ENCODE assay signal across 8 cellular contexts in genomic region chr7:55140221-55140980, GRCh38.
DNase-seq lines count a peak whose midpoint lies in the region; ATAC-seq and TF ChIP-seq lines count a peak whose summit lies in the region.

No MANE protein-coding gene starts in this region.

- CTCF ChIA-PET in naive thymus-derived CD4-positive, alpha-beta T cell (lab: Charles Lee): no interaction called here

- peak; percentile 68 for DNase-seq in GM10266 (ENCODE audit: extremely low spot score)
- DNase-seq in Right ventricle myocardium superior: peak; percentile 51
- DNase-seq in naive thymus-derived CD4-positive, alpha-beta T cell: no peak
- DNase-seq in stimulated activated naive CD4-positive, alpha-beta T cell treated with Interleukin-2 at 50 U/mL for 16 hours (lab: John Stamatoyannopoulos, UW): no peak
- no peak for DNase-seq in DMS114 treated with DMSO at 0.1 percent for 48 hours (lab: John Stamatoyannopoulos, UW; ENCODE audit: unreplicated experiment)
- no peak for DNase-seq in nephron progenitor cell

- peaks cover 9 to 20% (median 11%) of the 10 kb centered on the region in 5 donors for H3K27me3 Mint-ChIP-seq in naive thymus-derived CD4-positive, alpha-beta T cell
- H3K27me3 Mint-ChIP-seq in nephron progenitor cell (ENCODE audit: low read depth, poor library complexity): peaks cover 10% of the 10 kb centered on the region

- peaks cover 0 to 6% (median 0%) of the 10 kb centered on the region in 7 donors for H3K4me1 Mint-ChIP-seq in naive thymus-derived CD4-positive, alpha-beta T cell
- peaks cover 22% of the 10 kb centered on the region for H3K4me1 Mint-ChIP-seq in nephron progenitor cell

- H3K36me3 ChIP-seq in naive thymus-derived CD4-positive, alpha-beta T cell (ENCODE audit: control insufficient read depth in 2 of 3, insufficient read depth in 3 of 3, low read length in 3 of 3): no peaks in the 10 kb centered on the region

- POLR2A ChIA-PET in naive thymus-derived CD4-positive, alpha-beta T cell (lab: Charles Lee): no interaction called here

- TF ChIP-seq CTCF in GM10266 (IDR thresholded peaks at IDR 0.05; ENCODE audit: control insufficient read depth, insufficient read depth, low read depth, missing control alignments) (no peak), nephron progenitor cell (IDR thresholded peaks at IDR 0.05) (no peak)

- intact Hi-C loops in Right ventricle myocardium superior (cut with DNase I): no loop called here
- intact Hi-C loops in naive thymus-derived CD4-positive, alpha-beta T cell (cut with micrococcal nuclease): no loop called here

- H3K4me1 ChIP-seq in naive thymus-derived CD4-positive, alpha-beta T cell (ENCODE audit: control insufficient read depth in 2 of 2, insufficient read depth in 2 of 2, low read length in 2 of 2): no peaks in the 10 kb centered on the region

- H3K27me3 ChIP-seq in naive thymus-derived CD4-positive, alpha-beta T cell (ENCODE audit: control insufficient read depth in 2 of 2, insufficient read depth in 2 of 2, low read length in 2 of 2): no peaks in the 10 kb centered on the region

- no peak overlapping the region for H3K27ac Mint-ChIP-seq in naive thymus-derived CD4-positive, alpha-beta T cell
- no peak overlapping the region for H3K27ac Mint-ChIP-seq in nephron progenitor cell

- H3K4me3 Mint-ChIP-seq in naive thymus-derived CD4-positive, alpha-beta T cell: no peak overlapping the region
- no peak overlapping the region for H3K4me3 Mint-ChIP-seq in nephron progenitor cell

- peaks cover 0 to 22% (median 9%) of the 10 kb centered on the region in 11 donors for H3K9me3 Mint-ChIP-seq in naive thymus-derived CD4-positive, alpha-beta T cell
- H3K9me3 Mint-ChIP-seq in nephron progenitor cell: peaks cover 3% of the 10 kb centered on the region

- H3K36me3 Mint-ChIP-seq in naive thymus-derived CD4-positive, alpha-beta T cell: no peaks in the 10 kb centered on the region
- no peaks in the 10 kb centered on the region for H3K36me3 Mint-ChIP-seq in nephron progenitor cell (ENCODE audit: low read depth)

- no peak overlapping the region for H3K4me3 ChIP-seq in naive thymus-derived CD4-positive, alpha-beta T cell (ENCODE audit: low read length)

- peaks cover 0 to 4% (median 0%) of the 10 kb centered on the region in 3 experiments for H3K9me3 ChIP-seq in naive thymus-derived CD4-positive, alpha-beta T cell (ENCODE audit: control insufficient read depth in 2 of 3, low read length in 3 of 3)

- H3K27ac ChIP-seq in naive thymus-derived CD4-positive, alpha-beta T cell (ENCODE audit: low read depth, low read length): no peak overlapping the region

- ATAC-seq in GM21390 (IDR thresholded peaks at IDR 0.05; ENCODE audit: unreplicated experiment) (peak; percentile 96), HG03571 (IDR thresholded peaks at IDR 0.05; ENCODE audit: unreplicated experiment) (peak; percentile 96), Right ventricle myocardium superior (ENCODE audit: poor library complexity) (peak; percentile 87)
- ATAC-seq in naive thymus-derived CD4-positive, alpha-beta T cell: no peak

Comparison
In these comparisons a context has a peak if more than half of its experiments do, and no peak if none do; other contexts are left out.
1. DNase-seq: peak in GM10266 (single experiment) and Right ventricle myocardium superior (single experiment); none in naive thymus-derived CD4-positive, alpha-beta T cell (0 of 9), stimulated activated naive CD4-positive, alpha-beta T cell treated with Interleukin-2 at 50 U/mL for 16 hours (single experiment), DMS114 treated with DMSO at 0.1 percent for 48 hours (single experiment) and nephron progenitor cell (single experiment).